Comparison of ENCODE assay signal across 8 cellular contexts in the genomic region with DNA sequence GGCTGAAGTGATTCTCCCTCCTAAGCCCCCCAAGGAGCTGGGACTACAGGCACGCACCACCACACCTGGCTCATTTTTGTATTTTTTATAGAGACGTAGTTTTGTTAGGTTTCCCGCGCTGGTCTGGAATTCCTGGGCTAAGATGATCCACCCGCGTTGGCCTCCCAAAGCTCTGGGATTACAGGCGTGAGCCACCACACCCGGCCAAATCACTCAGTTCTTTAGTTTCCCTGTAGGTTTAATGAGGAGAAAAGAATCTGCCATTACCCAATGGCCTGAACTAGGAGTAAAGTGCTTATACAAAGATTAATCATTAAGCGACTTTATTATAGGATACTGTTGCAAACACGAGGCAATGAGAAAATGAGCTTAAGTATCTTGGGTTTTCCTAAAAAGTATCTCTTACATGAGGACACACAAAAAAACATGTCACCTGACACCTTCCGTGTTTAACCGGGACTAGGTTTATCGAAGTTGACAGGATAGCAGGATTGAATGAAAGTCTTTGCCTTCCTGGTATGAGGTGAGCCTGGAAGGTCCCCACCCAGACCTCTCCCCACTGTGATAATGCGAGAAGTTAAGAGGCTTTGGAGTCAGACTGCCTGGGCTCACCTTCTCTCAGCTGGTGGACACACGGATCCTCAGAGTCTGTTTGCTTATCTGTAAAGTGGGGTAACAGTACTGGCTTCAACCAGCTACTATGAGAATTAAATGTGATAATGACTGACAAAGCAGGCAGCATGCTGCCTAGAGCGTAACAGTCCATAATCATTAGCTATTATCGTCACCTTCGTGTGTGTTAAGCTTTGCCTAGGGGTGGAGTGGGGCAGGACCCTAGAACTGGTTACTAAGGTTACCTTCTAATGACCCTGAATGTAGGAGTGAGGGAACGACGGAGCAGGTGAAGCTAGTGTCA.
DNase-seq lines count a peak whose midpoint lies in the region; ATAC-seq, FAIRE-seq and TF ChIP-seq lines count a peak whose summit lies in the region.
"Had no signal": no experiment of that assay in that cellular context is flagged by ENCODE, and none has a peak within 500 bp of the region (broad histone marks: within the 10 kb centered on the region; RNA-seq: fewer than 3 reads in every experiment).

No MANE protein-coding gene starts in this region.

- H3K36me3 ChIP-seq in keratinocyte (ENCODE audit: control insufficient read depth in 2 of 2, extremely low read depth in 1 of 2, insufficient read depth in 2 of 2, low read length in 2 of 2), result no peaks in the 10 kb centered on the region

- no peak overlapping the region for H3K27ac Mint-ChIP-seq in activated T-helper 17 cell treated with anti-CD3 and anti-CD28 coated beads, Interleukin-2, amount 50 U/mL, for 72 hours
- H3K27ac Mint-ChIP-seq in stimulated activated effector memory CD8-positive, alpha-beta T cell treated with anti-CD3 and anti-CD28 coated beads, Interleukin-12 subunit alpha, Interleukin-12 subunit beta, amount 100 ng/mL, for 72 hours, result peak overlapping the region; percentile 98

- peaks cover 5% of the 10 kb centered on the region for H3K4me1 ChIP-seq in keratinocyte (ENCODE audit: control insufficient read depth, extremely low read depth, insufficient read depth, low read length)

- peak overlapping the region in 1 of 3 experiments; percentile 93 for H3K4me3 ChIP-seq in keratinocyte (ENCODE audit: control insufficient read depth in 2 of 3, extremely low read depth in 1 of 3, insufficient read depth in 2 of 3, low read depth in 1 of 3, low read length in 3 of 3)

- peaks cover 25% of the 10 kb centered on the region for H3K4me1 Mint-ChIP-seq in activated T-helper 17 cell treated with anti-CD3 and anti-CD28 coated beads, Interleukin-2, amount 50 U/mL, for 72 hours
- peaks cover 44% of the 10 kb centered on the region for H3K4me1 Mint-ChIP-seq in stimulated activated effector memory CD8-positive, alpha-beta T cell treated with anti-CD3 and anti-CD28 coated beads, Interleukin-12 subunit alpha, Interleukin-12 subunit beta, amount 100 ng/mL, for 72 hours

- H3K27me3 ChIP-seq in keratinocyte (ENCODE audit: control insufficient read depth, extremely low read depth, insufficient read depth, low read length), result no peaks in the 10 kb centered on the region

- no peak for TF ChIP-seq CTCF in keratinocyte (optimal IDR thresholded peaks at IDR 0.05 in 1 of 3, IDR thresholded peaks at IDR 0.05 in 1 of 3, conservative IDR thresholded peaks at IDR 0.05 in 1 of 3; ENCODE audit: extremely low read depth in 1 of 3, insufficient read depth in 2 of 3, low read length in 3 of 3)

- no peaks in the 10 kb centered on the region for H3K9me3 Mint-ChIP-seq in activated T-helper 17 cell treated with anti-CD3 and anti-CD28 coated beads, Interleukin-2, amount 50 U/mL, for 72 hours
- no peaks in the 10 kb centered on the region for H3K9me3 Mint-ChIP-seq in stimulated activated effector memory CD8-positive, alpha-beta T cell treated with anti-CD3 and anti-CD28 coated beads, Interleukin-12 subunit alpha, Interleukin-12 subunit beta, amount 100 ng/mL, for 72 hours

- H3K27me3 Mint-ChIP-seq in activated T-helper 17 cell treated with anti-CD3 and anti-CD28 coated beads, Interleukin-2, amount 50 U/mL, for 72 hours, result no peaks in the 10 kb centered on the region

- no peak overlapping the region for H2AFZ ChIP-seq in keratinocyte (ENCODE audit: control insufficient read depth, low read length)

- FAIRE-seq in keratinocyte (lab: Jason Lieb, UNC), result no peak
- FAIRE-seq: islet of Langerhans had no signal

- H3K9ac ChIP-seq in keratinocyte (ENCODE audit: control insufficient read depth, extremely low read depth, insufficient read depth, low read length), result no peak overlapping the region

- H3K79me2 ChIP-seq in keratinocyte (ENCODE audit: control insufficient read depth, insufficient read depth, low read length), result no peaks in the 10 kb centered on the region

- H3K9me3 ChIP-seq in keratinocyte (ENCODE audit: control insufficient read depth, low read depth, low read length), result no peaks in the 10 kb centered on the region

- H3K4me3 Mint-ChIP-seq in activated T-helper 17 cell treated with anti-CD3 and anti-CD28 coated beads, Interleukin-2, amount 50 U/mL, for 72 hours, result peak overlapping the region; percentile 88
- H3K4me3 Mint-ChIP-seq in stimulated activated effector memory CD8-positive, alpha-beta T cell treated with anti-CD3 and anti-CD28 coated beads, Interleukin-12 subunit alpha, Interleukin-12 subunit beta, amount 100 ng/mL, for 72 hours, result peak overlapping the region; percentile 88

- DNase-seq in HS-27A (ENCODE audit: low read depth), result peak; percentile 5
- no peak for DNase-seq in keratinocyte (ENCODE audit: low read depth, low spot score)
- DNase-seq in stimulated activated effector memory CD8-positive, alpha-beta T cell treated with anti-CD3 and anti-CD28 coated beads, Interleukin-12 subunit alpha, Interleukin-12 subunit beta, amount 100 ng/mL, for 72 hours (ENCODE audit: low spot score in 2 of 2), result peak in 1 of 2 donors; percentile 49
- no peak for DNase-seq in superior temporal gyrus (ENCODE audit: extremely low spot score)
- DNase-seq in GF-D8 (lab: John Stamatoyannopoulos, UW), result no peak
- no peak for DNase-seq in GM19238 (ENCODE audit: insufficient read length, low spot score)

- H4K20me1 ChIP-seq in keratinocyte (ENCODE audit: control insufficient read depth, extremely low read depth, insufficient read depth, low read length), result no peaks in the 10 kb centered on the region

- H3K36me3 Mint-ChIP-seq in activated T-helper 17 cell treated with anti-CD3 and anti-CD28 coated beads, Interleukin-2, amount 50 U/mL, for 72 hours (ENCODE audit: low read depth), result peaks cover 14% of the 10 kb centered on the region
- peaks cover 17% of the 10 kb centered on the region for H3K36me3 Mint-ChIP-seq in stimulated activated effector memory CD8-positive, alpha-beta T cell treated with anti-CD3 and anti-CD28 coated beads, Interleukin-12 subunit alpha, Interleukin-12 subunit beta, amount 100 ng/mL, for 72 hours

- H3K9me1 ChIP-seq in keratinocyte (ENCODE audit: control insufficient read depth, extremely low read depth, insufficient read depth, low read length), result no peaks in the 10 kb centered on the region

- peak overlapping the region; percentile 99 for H3K4me2 ChIP-seq in keratinocyte (ENCODE audit: control insufficient read depth, extremely low read depth, insufficient read depth, low read depth, low read length)

- dilution Hi-C loops in keratinocyte (cut with MboI; ENCODE audit: extremely low pct_ligation_motif_present, low sequenced_read_pairs), result no loop called here

- no peak for ATAC-seq in activated T-helper 17 cell treated with anti-CD3 and anti-CD28 coated beads, Interleukin-2, amount 50 U/mL, for 72 hours (replicated peaks)
- no peak for ATAC-seq in stimulated activated effector memory CD8-positive, alpha-beta T cell treated with anti-CD3 and anti-CD28 coated beads, Interleukin-12 subunit alpha, Interleukin-12 subunit beta, amount 100 ng/mL, for 72 hours

- H3K27ac ChIP-seq in keratinocyte (ENCODE audit: control insufficient read depth, insufficient read depth, low read length), result no peak overlapping the region
